ENCODE assay signal across 12 cellular contexts in genomic region chr6:107495196-107495643, GRCh38. TPM values are rescaled to one million over a fixed set of nuclear protein-coding genes. Genes with fewer than 3 reads are reported as not detected.
DNase-seq lines count a peak whose midpoint lies in the region; ATAC-seq and TF ChIP-seq lines count a peak whose summit lies in the region.
"Had no signal": no experiment of that assay in that cellular context is flagged by ENCODE, and none has a peak within 500 bp of the region (broad histone marks: within the 10 kb centered on the region; RNA-seq: fewer than 3 reads in every experiment).

No MANE protein-coding gene starts in this region.

- TF ChIP-seq CTCF in DOHH2 (IDR thresholded peaks at IDR 0.05; ENCODE audit: low read depth, low read length, poor library complexity, severe bottlenecking) (no peak), adrenal gland (IDR thresholded peaks at IDR 0.05) (no peak), foreskin keratinocyte (conservative IDR thresholded peaks at IDR 0.05) (no peak)

- peak in 1 of 2 donors; percentile 9 for ATAC-seq in left cardiac atrium
- no peak for ATAC-seq in HG02588 (IDR thresholded peaks at IDR 0.05; ENCODE audit: unreplicated experiment)
- ATAC-seq in GM18511 (IDR thresholded peaks at IDR 0.05; ENCODE audit: unreplicated experiment) = no peak
- no peak for ATAC-seq in foreskin keratinocyte
- ATAC-seq: activated CD4-positive, alpha-beta T cell treated with anti-CD3 and anti-CD28 coated beads for 36 hours; left colon had no signal

- H3K4me3 ChIP-seq in DOHH2 (ENCODE audit: low read length) (peak overlapping the region; percentile 31), adrenal gland (peak overlapping the region in 1 of 4 donors; percentile 93)

- intact Hi-C loops in adrenal gland (cut with DNase I) (loop anchor here in 1 of 2 donors (10.0 kb wide), 1 partner anchor 140 kb away; no protein-coding TSS in a partner anchor), left cardiac atrium (cut with DNase I) (no loop called here)

- H3K9me3 ChIP-seq in DOHH2 (ENCODE audit: control insufficient read depth, insufficient read depth, low read length) = no peaks in the 10 kb centered on the region
- no peaks in the 10 kb centered on the region for H3K9me3 ChIP-seq in adrenal gland (replicated peaks in 1 of 3)

- H3K9me2 ChIP-seq in DOHH2 (replicated peaks; ENCODE audit: control insufficient read depth, low read length) = no peaks in the 10 kb centered on the region

- no peaks in the 10 kb centered on the region for H4K20me1 ChIP-seq in DOHH2 (ENCODE audit: control insufficient read depth, insufficient read depth, low read depth, low read length)

- H3K27ac ChIP-seq in DOHH2 (ENCODE audit: low read depth, low read length) = no peak overlapping the region
- peak overlapping the region in 4 of 5 donors; percentile 43 to 83 (median 64) for H3K27ac ChIP-seq in adrenal gland
- H3K27ac ChIP-seq in foreskin keratinocyte = no peak overlapping the region

- H3K4me1 ChIP-seq in DOHH2 (ENCODE audit: control insufficient read depth, low read length) (peaks cover 60% of the 10 kb centered on the region), adrenal gland (replicated peaks in 1 of 2) (peaks cover 54 to 75% of the 10 kb centered on the region in 2 donors), foreskin keratinocyte (no peaks in the 10 kb centered on the region)

- DNase-seq in adrenal gland (peak in 3 of 7 donors; percentile 17 to 40 (median 22)), left cardiac atrium (peak; percentile 30), pulmonary artery endothelial cell (ENCODE audit: low read depth, low spot score) (peak; percentile 44), DMS153 (lab: John Stamatoyannopoulos, UW) (no peak), foreskin keratinocyte (no peak)
- DNase-seq: activated CD4-positive, alpha-beta T cell treated with anti-CD3 and anti-CD28 coated beads for 36 hours; CD4-positive, alpha-beta memory T cell; cerebellar nuclear complex had no signal

- 10 to 14% (median 11%) methylated on average over 7 of the region's 7 CpGs for WGBS in adrenal gland, 4 donors

- H3K27me3 ChIP-seq in DOHH2 (ENCODE audit: control insufficient read depth, low read length) (no peaks in the 10 kb centered on the region), adrenal gland (no peaks in the 10 kb centered on the region), foreskin keratinocyte (peaks cover 90% of the 10 kb centered on the region)

- peaks cover 4% of the 10 kb centered on the region; the same call in 1 of the 2 replicates for H3F3A ChIP-seq in DOHH2 (ENCODE audit: control insufficient read depth, insufficient read depth)

- H3K36me3 ChIP-seq in DOHH2 (ENCODE audit: control insufficient read depth, low read length) = peaks cover 3% of the 10 kb centered on the region; the same call in 1 of the 2 replicates
- H3K36me3 ChIP-seq in adrenal gland (replicated peaks in 1 of 2) = no peaks in the 10 kb centered on the region

- peaks cover 83% of the 10 kb centered on the region for H3K79me2 ChIP-seq in DOHH2 (ENCODE audit: control insufficient read depth, low read length)

- peak overlapping the region; percentile 89 for H3K4me2 ChIP-seq in DOHH2 (ENCODE audit: low read length)

- peak in 1 of 2 donors; percentile 18 for TF ChIP-seq POLR2A in adrenal gland (IDR thresholded peaks at IDR 0.05)

RNA-seq across cellular contexts. Expression of gene SOBP, which starts 5.3 kb away (rescaled TPM):
- total RNA-seq in adrenal gland (10 to 100 TPM in 6 of 8 donors, 1 to 10 TPM in 2; 7.4 to 25.6 (median 15.1) TPM), left cardiac atrium (10 to 100 TPM; 13.6 to 14.4 TPM), pulmonary artery endothelial cell (2.6 and 2.8 TPM in 2 replicates), foreskin keratinocyte (not detected in 2 replicates)
- polyA plus RNA-seq in adrenal gland (10 to 100 TPM in 1 of 3 donors, 1 to 10 TPM in 2; 5.6 to 13.9 (median 9.7) TPM), foreskin keratinocyte (not detected in 2 replicates)
- total RNA-seq: CD4-positive, alpha-beta memory T cell had no signal

RNA-seq across cellular contexts. Expression of gene PDSS2, which starts 35.9 kb away (rescaled TPM):
- total RNA-seq in adrenal gland (10 to 100 TPM; 24.1 to 39.8 (median 28.4) TPM), left cardiac atrium (10 to 100 TPM; 11.1 to 15.6 TPM), pulmonary artery endothelial cell (7.3 and 9.4 TPM in 2 replicates), foreskin keratinocyte (12.0 and 13.1 TPM in 2 replicates)
- polyA plus RNA-seq in adrenal gland (10 to 100 TPM in 1 of 3 donors, 1 to 10 TPM in 2; 6.4 to 27.4 (median 6.6) TPM), foreskin keratinocyte (8.7 and 9.2 TPM in 2 replicates)

Comparison
In these comparisons a context has a peak if more than half of its experiments do, and no peak if none do; other contexts are left out.
1. H3K27ac ChIP-seq: peak in adrenal gland (4 of 5); none in DOHH2 (single experiment) and foreskin keratinocyte (single experiment).
2. DNase-seq: peak in left cardiac atrium (single experiment) and pulmonary artery endothelial cell (single experiment); none in DMS153 (single experiment) and foreskin keratinocyte (0 of 2).